Comparison of ENCODE assay signal across 1 cellular context in genomic region chr12:127235771-127236170, GRCh38.
TF ChIP-seq lines count a peak whose summit lies in the region.

No MANE protein-coding gene starts in this region.

TF ChIP-seq in WTC11, 78 proteins besides CTCF, POLR2A, EP300 and RAD21 (continued from another document):
- TF ChIP-seq CDX4 (CRISPR knock-in tag; IDR thresholded peaks at IDR 0.05; ENCODE audit: borderline replicate concordance) (no peak), TEAD1 (CRISPR knock-in tag; IDR thresholded peaks at IDR 0.05) (no peak), RORB (CRISPR knock-in tag; IDR thresholded peaks at IDR 0.05) (no peak), EMX1 (CRISPR knock-in tag; IDR thresholded peaks at IDR 0.05) (no peak), ESRRA (CRISPR knock-in tag; IDR thresholded peaks at IDR 0.05; ENCODE audit: borderline replicate concordance) (no peak), FOXP1 (CRISPR knock-in tag; IDR thresholded peaks at IDR 0.05; ENCODE audit: borderline replicate concordance) (no peak), SP1 (CRISPR knock-in tag; conservative IDR thresholded peaks at IDR 0.05) (no peak), ZNF121 (CRISPR knock-in tag; IDR thresholded peaks at IDR 0.05) (no peak), NR2C2 (CRISPR knock-in tag; IDR thresholded peaks at IDR 0.05) (no peak)
- TF ChIP-seq, protein P1, sequence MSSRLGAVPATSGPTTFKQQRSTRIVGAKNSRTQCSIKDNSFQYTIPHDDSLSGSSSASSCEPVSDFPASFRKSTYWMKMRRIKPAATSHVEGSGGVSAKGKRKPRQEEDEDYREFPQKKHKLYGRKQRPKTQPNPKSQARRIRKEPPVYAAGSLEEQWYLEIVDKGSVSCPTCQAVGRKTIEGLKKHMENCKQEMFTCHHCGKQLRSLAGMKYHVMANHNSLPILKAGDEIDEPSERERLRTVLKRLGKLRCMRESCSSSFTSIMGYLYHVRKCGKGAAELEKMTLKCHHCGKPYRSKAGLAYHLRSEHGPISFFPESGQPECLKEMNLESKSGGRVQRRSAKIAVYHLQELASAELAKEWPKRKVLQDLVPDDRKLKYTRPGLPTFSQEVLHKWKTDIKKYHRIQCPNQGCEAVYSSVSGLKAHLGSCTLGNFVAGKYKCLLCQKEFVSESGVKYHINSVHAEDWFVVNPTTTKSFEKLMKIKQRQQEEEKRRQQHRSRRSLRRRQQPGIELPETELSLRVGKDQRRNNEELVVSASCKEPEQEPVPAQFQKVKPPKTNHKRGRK (CRISPR knock-in tag; IDR thresholded peaks at IDR 0.05; ENCODE audit: borderline replicate concordance): no peak
- TF ChIP-seq, protein P2, sequence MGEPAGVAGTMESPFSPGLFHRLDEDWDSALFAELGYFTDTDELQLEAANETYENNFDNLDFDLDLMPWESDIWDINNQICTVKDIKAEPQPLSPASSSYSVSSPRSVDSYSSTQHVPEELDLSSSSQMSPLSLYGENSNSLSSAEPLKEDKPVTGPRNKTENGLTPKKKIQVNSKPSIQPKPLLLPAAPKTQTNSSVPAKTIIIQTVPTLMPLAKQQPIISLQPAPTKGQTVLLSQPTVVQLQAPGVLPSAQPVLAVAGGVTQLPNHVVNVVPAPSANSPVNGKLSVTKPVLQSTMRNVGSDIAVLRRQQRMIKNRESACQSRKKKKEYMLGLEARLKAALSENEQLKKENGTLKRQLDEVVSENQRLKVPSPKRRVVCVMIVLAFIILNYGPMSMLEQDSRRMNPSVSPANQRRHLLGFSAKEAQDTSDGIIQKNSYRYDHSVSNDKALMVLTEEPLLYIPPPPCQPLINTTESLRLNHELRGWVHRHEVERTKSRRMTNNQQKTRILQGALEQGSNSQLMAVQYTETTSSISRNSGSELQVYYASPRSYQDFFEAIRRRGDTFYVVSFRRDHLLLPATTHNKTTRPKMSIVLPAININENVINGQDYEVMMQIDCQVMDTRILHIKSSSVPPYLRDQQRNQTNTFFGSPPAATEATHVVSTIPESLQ (CRISPR knock-in tag; IDR thresholded peaks at IDR 0.05): no peak
